In the genomic region with DNA sequence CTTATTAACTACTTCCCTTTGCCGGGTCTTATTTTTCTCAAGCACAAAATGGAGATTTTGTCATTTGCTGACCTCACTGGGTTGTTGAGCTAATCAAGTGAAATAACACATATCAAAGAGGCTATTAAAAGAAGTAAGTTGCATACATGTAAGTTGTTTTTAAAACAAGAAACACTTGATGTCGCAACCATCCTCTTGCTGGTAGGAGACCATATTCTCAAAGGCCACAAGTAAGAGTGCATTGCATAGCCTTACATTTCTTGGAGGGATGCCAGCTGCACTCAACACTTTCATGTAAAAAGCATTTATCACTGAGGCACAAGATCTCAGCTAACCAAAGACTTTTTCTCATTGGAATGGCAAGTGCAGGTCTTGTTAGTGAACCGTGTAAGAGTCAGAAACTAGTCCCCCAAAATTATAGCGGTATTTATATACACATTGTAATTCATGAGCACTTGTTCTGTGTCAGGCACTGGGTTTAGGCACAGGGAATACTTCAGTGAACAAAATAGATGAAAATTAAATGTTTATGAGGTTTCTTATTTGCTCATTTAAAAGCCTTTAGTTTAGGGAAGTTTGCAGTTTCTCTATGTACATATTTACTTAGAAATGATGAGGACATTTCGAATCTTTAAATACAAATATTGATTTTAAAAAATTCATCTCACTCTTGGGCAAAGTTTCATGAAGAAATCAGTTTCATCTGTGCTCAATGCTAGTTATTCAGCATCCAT, we compare ENCODE assay signal across 10 cellular contexts.
DNase-seq lines count a peak whose midpoint lies in the region; TF ChIP-seq lines count a peak whose summit lies in the region.
"Had no signal": no experiment of that assay in that cellular context is flagged by ENCODE, and none has a peak within 500 bp of the region (broad histone marks: within the 10 kb centered on the region; RNA-seq: fewer than 3 reads in every experiment).

No MANE protein-coding gene starts in this region.

- peak overlapping the region; percentile 55 for H3K27ac ChIP-seq in HL-60 (replicated peaks)

- H3K9me3 Mint-ChIP-seq in glutamatergic neuron (ENCODE audit: unreplicated experiment) = no peaks in the 10 kb centered on the region
- H3K9me3 Mint-ChIP-seq: activated T-helper 1 cell treated with anti-CD3 and anti-CD28 coated beads, Interleukin-12 subunit alpha, Interleukin-12 subunit beta, Interleukin-2, Interleukin-4 antibody, amounts not matched to agents 30 ng/mL and 10 ng/mL and 1 ng/mL, durations not matched to agents 14 hours and 24 hours and 36 hours had no signal

- peaks cover 15% of the 10 kb centered on the region for H3K36me3 Mint-ChIP-seq in glutamatergic neuron (ENCODE audit: unreplicated experiment)

- H3K27me3 Mint-ChIP-seq in glutamatergic neuron (ENCODE audit: unreplicated experiment) = peaks cover 3% of the 10 kb centered on the region

- H3K27me3 ChIP-seq in HL-60 (ENCODE audit: insufficient read depth, poor library complexity, severe bottlenecking) = no peaks in the 10 kb centered on the region

- TF ChIP-seq CTCF in AG04449 (IDR thresholded peaks at IDR 0.05; ENCODE audit: insufficient read depth, low read length, missing control alignments) (no peak), HL-60 (IDR thresholded peaks at IDR 0.05; ENCODE audit: insufficient read depth, low read length) (no peak), glutamatergic neuron (IDR thresholded peaks at IDR 0.05; ENCODE audit: partially characterized antibody, unreplicated experiment) (no peak)

- no peak overlapping the region for H3K27ac Mint-ChIP-seq in glutamatergic neuron (ENCODE audit: unreplicated experiment)
- H3K27ac Mint-ChIP-seq: activated T-helper 1 cell treated with anti-CD3 and anti-CD28 coated beads, Interleukin-12 subunit alpha, Interleukin-12 subunit beta, Interleukin-2, Interleukin-4 antibody, amounts not matched to agents 30 ng/mL and 10 ng/mL and 1 ng/mL, durations not matched to agents 14 hours and 24 hours and 36 hours had no signal

- DNase-seq in AG04449 (ENCODE audit: low read depth, low spot score) = peak; percentile 93
- peak; percentile 91 to 96 for DNase-seq in HL-60 (ENCODE audit: low read depth in 1 of 2, low spot score in 1 of 2)
- peak; percentile 16 for DNase-seq in T1000 (lab: John Stamatoyannopoulos, UW)
- DNase-seq in kidney tubule cell (ENCODE audit: low spot score) = peak; percentile 73
- DNase-seq in D341Med (ENCODE audit: low spot score) = no peak
- no peak for DNase-seq in activated gamma-delta T cell (lab: John Stamatoyannopoulos, UW)
- DNase-seq in glutamatergic neuron = no peak
- no peak for DNase-seq in SW480 (ENCODE audit: low spot score)
- DNase-seq: NCI-H774 had no signal

- H3K4me3 ChIP-seq in AG04449 (ENCODE audit: low read depth, low read length) (no peak overlapping the region), HL-60 (replicated peaks; ENCODE audit: insufficient read depth, low read length) (no peak overlapping the region)

- POLR2A ChIA-PET in AG04449 (lab: Yijun Ruan, JAX) = interaction anchor here (0.5 to 1.3 kb wide), 2 partner anchors 67 to 72 kb away, joined by 3 to 4 read pairs; a partner anchor contains a TSS

- H3K4me1 Mint-ChIP-seq in glutamatergic neuron (ENCODE audit: low read depth, unreplicated experiment) = no peaks in the 10 kb centered on the region

- no peak overlapping the region for H3K4me3 Mint-ChIP-seq in glutamatergic neuron (ENCODE audit: unreplicated experiment)
- H3K4me3 Mint-ChIP-seq: activated T-helper 1 cell treated with anti-CD3 and anti-CD28 coated beads, Interleukin-12 subunit alpha, Interleukin-12 subunit beta, Interleukin-2, Interleukin-4 antibody, amounts not matched to agents 30 ng/mL and 10 ng/mL and 1 ng/mL, durations not matched to agents 14 hours and 24 hours and 36 hours had no signal

- CTCF ChIA-PET in AG04449 (lab: Yijun Ruan, JAX) = interaction anchor here (0.7 to 10.0 kb wide), 26 partner anchors 8 to 564 kb away, joined by 3 to 101 read pairs (median 5); no protein-coding TSS in a partner anchor

Comparison
In these comparisons a context has a peak if more than half of its experiments do, and no peak if none do; other contexts are left out.
1. DNase-seq: peak in AG04449 (single experiment), HL-60 (2 of 2), T1000 (single experiment) and kidney tubule cell (single experiment); none in D341Med (single experiment), activated gamma-delta T cell (single experiment), glutamatergic neuron (single experiment) and SW480 (single experiment).